In genomic region chr1:34864759-34865158, GRCh38 we compare ENCODE assay signal across 20 cellular contexts. TPM values are rescaled to one million over a fixed set of nuclear protein-coding genes. Genes with fewer than 3 reads are reported as not detected.
DNase-seq lines count a peak whose midpoint lies in the region; ATAC-seq, FAIRE-seq and TF ChIP-seq lines count a peak whose summit lies in the region.
"Had no signal": no experiment of that assay in that cellular context is flagged by ENCODE, and none has a peak within 500 bp of the region (broad histone marks: within the 10 kb centered on the region; RNA-seq: fewer than 3 reads in every experiment).

No MANE protein-coding gene starts in this region.

- H3K36me3 Mint-ChIP-seq in activated CD4-positive, alpha-beta T cell treated with anti-CD3 and anti-CD28 coated beads for 36 hours (ENCODE audit: low read depth), result no peaks in the 10 kb centered on the region
- peaks cover 6% of the 10 kb centered on the region for H3K36me3 Mint-ChIP-seq in activated naive CD8-positive, alpha-beta T cell treated with anti-CD3 and anti-CD28 coated beads, Interleukin-2, amount 10 ng/mL, durations not matched to agents 7 days and 5 days
- no peaks in the 10 kb centered on the region for H3K36me3 Mint-ChIP-seq in nephron progenitor cell (ENCODE audit: low read depth)

- H3K27me3 ChIP-seq in Loucy (ENCODE audit: insufficient read depth, low read length, poor library complexity, severe bottlenecking), result no peaks in the 10 kb centered on the region
- H3K27me3 ChIP-seq: breast epithelium, tibial artery had no signal

- no peak overlapping the region for H3K4me3 ChIP-seq in Loucy (ENCODE audit: low read length, poor library complexity, severe bottlenecking)
- H3K4me3 ChIP-seq: PC-9 had no signal

- no peak for DNase-seq in activated CD4-positive, alpha-beta T cell treated with anti-CD3 and anti-CD28 coated beads for 36 hours
- no peak for DNase-seq in activated CD4-positive, alpha-beta T cell treated with anti-CD3 and anti-CD28 coated beads for 1 hour
- DNase-seq in activated naive CD8-positive, alpha-beta T cell treated with anti-CD3 and anti-CD28 coated beads, Interleukin-2, amount 10 ng/mL, durations not matched to agents 7 days and 5 days, result no peak
- DNase-seq in nephron progenitor cell (no peak), D721Med (ENCODE audit: insufficient read length, low spot score) (no peak), NCI-H345 treated with DMSO at 0.1 percent for 48 hours (lab: John Stamatoyannopoulos, UW; ENCODE audit: unreplicated experiment) (no peak), 8988T (no peak)
- DNase-seq: activated effector memory CD4-positive, alpha-beta T cell treated with Interleukin-2 at 50 U/mL for 16 hours; Caco-2; effector memory CD4-positive, alpha-beta T cell; HFFc6; NCI-H1694 treated with DMSO at 0.1 percent for 48 hours; NCI-H510A; PC-9; retina; stimulated activated CD4-positive, alpha-beta T cell treated with anti-CD3 and anti-CD28 coated beads, Interleukin-1b, Interleukin-23, amount 100 ng/mL, for 48 hours had no signal

- peak overlapping the region; percentile 49 for H3K27ac Mint-ChIP-seq in activated CD4-positive, alpha-beta T cell treated with anti-CD3 and anti-CD28 coated beads for 36 hours
- peak overlapping the region; percentile 97 for H3K27ac Mint-ChIP-seq in activated naive CD8-positive, alpha-beta T cell treated with anti-CD3 and anti-CD28 coated beads, Interleukin-2, amount 10 ng/mL, durations not matched to agents 7 days and 5 days
- H3K27ac Mint-ChIP-seq in nephron progenitor cell, result no peak overlapping the region
- H3K27ac Mint-ChIP-seq: HFFc6 had no signal

- CTCF ChIA-PET in activated CD4-positive, alpha-beta T cell treated with anti-CD3 and anti-CD28 coated beads for 36 hours (lab: Charles Lee), result interaction anchor here (0.6 to 4.5 kb wide), 4 partner anchors 11 to 78 kb away, joined by 4 to 50 read pairs (median 4); no protein-coding TSS in a partner anchor

- no peaks in the 10 kb centered on the region for H4K20me1 ChIP-seq in Loucy (ENCODE audit: insufficient read depth, low read length, poor library complexity, severe bottlenecking)

- no peaks in the 10 kb centered on the region for H3K9me2 ChIP-seq in Loucy (replicated peaks; ENCODE audit: low read depth, low read length)

- no peak for ATAC-seq in activated CD4-positive, alpha-beta T cell treated with anti-CD3 and anti-CD28 coated beads for 36 hours
- ATAC-seq in activated naive CD8-positive, alpha-beta T cell treated with anti-CD3 and anti-CD28 coated beads, Interleukin-2, amount 10 ng/mL, durations not matched to agents 7 days and 5 days (ENCODE audit: low read depth), result no peak
- ATAC-seq: left lobe of liver had no signal

- H3K79me2 ChIP-seq in Loucy (ENCODE audit: insufficient read depth, low read length), result no peaks in the 10 kb centered on the region

- no peaks in the 10 kb centered on the region for H3K36me3 ChIP-seq in Loucy (ENCODE audit: insufficient read depth, low read length)
- H3K36me3 ChIP-seq: breast epithelium, tibial artery had no signal

- TF ChIP-seq CTCF in Loucy (conservative IDR thresholded peaks at IDR 0.05; ENCODE audit: low read length) (0 out of 2 replicates have a peak, but pooled peaks have one; percentile 18), nephron progenitor cell (IDR thresholded peaks at IDR 0.05) (no peak), D721Med (IDR thresholded peaks at IDR 0.05; ENCODE audit: insufficient read depth, missing control alignments) (no peak)

- POLR2A ChIA-PET in activated CD4-positive, alpha-beta T cell treated with anti-CD3 and anti-CD28 coated beads for 36 hours (lab: Charles Lee), result no interaction called here
- POLR2A ChIA-PET in activated naive CD8-positive, alpha-beta T cell treated with anti-CD3 and anti-CD28 coated beads, Interleukin-2, amount 10 ng/mL, durations not matched to agents 7 days and 5 days (lab: Charles Lee), result interaction anchor here (0.7 to 4.6 kb wide), 3 partner anchors 12 to 328 kb away, joined by 4 to 17 read pairs (median 8); partner anchors contain the start of gene SFPQ

- peaks cover 30% of the 10 kb centered on the region for H3K4me1 ChIP-seq in Loucy (ENCODE audit: insufficient read depth, low read length, poor library complexity, severe bottlenecking)
- H3K4me1 ChIP-seq: breast epithelium had no signal

- H3K9me3 Mint-ChIP-seq in activated CD4-positive, alpha-beta T cell treated with anti-CD3 and anti-CD28 coated beads for 36 hours (ENCODE audit: low read depth), result no peaks in the 10 kb centered on the region
- H3K9me3 Mint-ChIP-seq in activated naive CD8-positive, alpha-beta T cell treated with anti-CD3 and anti-CD28 coated beads, Interleukin-2, amount 10 ng/mL, durations not matched to agents 7 days and 5 days, result no peaks in the 10 kb centered on the region
- no peaks in the 10 kb centered on the region for H3K9me3 Mint-ChIP-seq in nephron progenitor cell
- H3K9me3 Mint-ChIP-seq: HFFc6 had no signal

- intact Hi-C loops in activated CD4-positive, alpha-beta T cell treated with anti-CD3 and anti-CD28 coated beads for 36 hours (cut with DNase I, micrococcal nuclease), result loop anchor here (5.0 to 10.0 kb wide), 3 partner anchors 210 to 1293 kb away; partner anchors contain the start of genes C1orf216 (in 1 of the 2), MAP7D1 (in 1 of the 2) and ZMYM1 (in 1 of the 2)

- 0 out of 2 replicates have a peak, but pooled peaks cover 4% of the 10 kb centered on the region for H3F3A ChIP-seq in Loucy (ENCODE audit: low read depth)

- peak overlapping the region; percentile 72 for H3K4me3 Mint-ChIP-seq in activated CD4-positive, alpha-beta T cell treated with anti-CD3 and anti-CD28 coated beads for 36 hours
- H3K4me3 Mint-ChIP-seq in activated naive CD8-positive, alpha-beta T cell treated with anti-CD3 and anti-CD28 coated beads, Interleukin-2, amount 10 ng/mL, durations not matched to agents 7 days and 5 days, result peak overlapping the region; percentile 61
- peak overlapping the region; percentile 58 for H3K4me3 Mint-ChIP-seq in nephron progenitor cell
- H3K4me3 Mint-ChIP-seq: HFFc6 had no signal

- H3K4me1 Mint-ChIP-seq in activated CD4-positive, alpha-beta T cell treated with anti-CD3 and anti-CD28 coated beads for 36 hours, result peaks cover 34% of the 10 kb centered on the region
- peaks cover 35% of the 10 kb centered on the region for H3K4me1 Mint-ChIP-seq in activated naive CD8-positive, alpha-beta T cell treated with anti-CD3 and anti-CD28 coated beads, Interleukin-2, amount 10 ng/mL, durations not matched to agents 7 days and 5 days
- H3K4me1 Mint-ChIP-seq in nephron progenitor cell, result peaks cover 4% of the 10 kb centered on the region

- no peaks in the 10 kb centered on the region for H3K27me3 Mint-ChIP-seq in activated CD4-positive, alpha-beta T cell treated with anti-CD3 and anti-CD28 coated beads for 36 hours
- no peaks in the 10 kb centered on the region for H3K27me3 Mint-ChIP-seq in activated naive CD8-positive, alpha-beta T cell treated with anti-CD3 and anti-CD28 coated beads, Interleukin-2, amount 10 ng/mL, durations not matched to agents 7 days and 5 days
- H3K27me3 Mint-ChIP-seq in nephron progenitor cell (ENCODE audit: low read depth, poor library complexity), result peaks cover 78% of the 10 kb centered on the region

- no peak for FAIRE-seq in D721Med (lab: Jason Lieb, UNC)

- H3K9me3 ChIP-seq in Loucy (ENCODE audit: insufficient read depth, low read depth, low read length), result no peaks in the 10 kb centered on the region
- H3K9me3 ChIP-seq: breast epithelium, Caco-2, tibial artery had no signal

- peak overlapping the region; percentile 74 for H3K4me2 ChIP-seq in Loucy (ENCODE audit: low read depth, low read length, poor library complexity, severe bottlenecking)
- H3K4me2 ChIP-seq: PC-9 had no signal

- no peak overlapping the region for H2AFZ ChIP-seq in Loucy (ENCODE audit: low read length)
- H2AFZ ChIP-seq: PC-9 had no signal

- no peak overlapping the region for H3K9ac ChIP-seq in Loucy (ENCODE audit: low read depth, low read length, poor library complexity, severe bottlenecking)

RNA-seq across cellular contexts. Expression of gene SMIM12, which starts 5.2 kb away (rescaled TPM):
- 10 to 100 TPM; 42.4 to 45.0 TPM for total RNA-seq in activated CD4-positive, alpha-beta T cell treated with anti-CD3 and anti-CD28 coated beads for 36 hours
- total RNA-seq in activated naive CD8-positive, alpha-beta T cell treated with anti-CD3 and anti-CD28 coated beads, Interleukin-2, amount 10 ng/mL, durations not matched to agents 7 days and 5 days, result 10 to 100 TPM; 51.9 to 53.0 TPM
